ENCODE assay signal across 21 cellular contexts in genomic region chr2:44931177-44931795, GRCh38. TPM values are rescaled to one million over a fixed set of nuclear protein-coding genes. Genes with fewer than 3 reads are reported as not detected.
DNase-seq lines count a peak whose midpoint lies in the region; ATAC-seq and TF ChIP-seq lines count a peak whose summit lies in the region.
"Had no signal": no experiment of that assay in that cellular context is flagged by ENCODE, and none has a peak within 500 bp of the region (broad histone marks: within the 10 kb centered on the region; RNA-seq: fewer than 3 reads in every experiment).

No MANE protein-coding gene starts in this region.

- H4K5ac ChIP-seq in H9 (ENCODE audit: insufficient read length, low read depth, low read length) = no peak overlapping the region

- H3K4me3 Mint-ChIP-seq in H9 (peak overlapping the region in 1 of 2 experiments; percentile 81; a peak in 2 of 5 replicates), endothelial cell (ENCODE audit: unreplicated experiment) (peak overlapping the region; percentile 54), progenitor cell of endocrine pancreas (ENCODE audit: low read depth) (no peak overlapping the region)

- peaks cover 0 to 3% of the 10 kb centered on the region in 2 experiments; a peak in 2 of 5 replicates for H3K9me3 Mint-ChIP-seq in H9
- H3K9me3 Mint-ChIP-seq in endothelial cell (ENCODE audit: unreplicated experiment) = no peaks in the 10 kb centered on the region
- no peaks in the 10 kb centered on the region for H3K9me3 Mint-ChIP-seq in progenitor cell of endocrine pancreas (ENCODE audit: low read depth)

- intact Hi-C loops in esophagus squamous epithelium (cut with DNase I) = no loop called here

- no peak overlapping the region for H3K27ac ChIP-seq in H9 (ENCODE audit: insufficient read length, low read depth, low read length)
- no peak overlapping the region for H3K27ac ChIP-seq in esophagus squamous epithelium

- no peak overlapping the region for H3K14ac ChIP-seq in H9 (ENCODE audit: insufficient read depth, low read length)

- H4K8ac ChIP-seq in H9 (replicated peaks; ENCODE audit: insufficient read length, low read depth, low read length) = no peak overlapping the region

- no peak overlapping the region for H3K4me3 ChIP-seq in esophagus squamous epithelium

- H3K27me3 Mint-ChIP-seq in H9 (ENCODE audit: low read depth) (peaks cover 97% of the 10 kb centered on the region), endothelial cell (ENCODE audit: unreplicated experiment) (peaks cover 30% of the 10 kb centered on the region), progenitor cell of endocrine pancreas (peaks cover 87% of the 10 kb centered on the region)

- no peak overlapping the region for H3K4me2 ChIP-seq in H9 (ENCODE audit: insufficient read depth, insufficient read length, low read length)

- H3K36me3 ChIP-seq in esophagus squamous epithelium = no peaks in the 10 kb centered on the region

- peaks cover 5% of the 10 kb centered on the region for H3K4me1 ChIP-seq in H9 (ENCODE audit: insufficient read depth, low read length)
- H3K4me1 ChIP-seq in esophagus squamous epithelium = peaks cover 14 to 64% (median 22%) of the 10 kb centered on the region in 3 donors

- no peak for TF ChIP-seq CTCF in H9 (conservative IDR thresholded peaks at IDR 0.05)
- TF ChIP-seq CTCF in endothelial cell (IDR thresholded peaks at IDR 0.05; ENCODE audit: unreplicated experiment) = no peak
- TF ChIP-seq CTCF in progenitor cell of endocrine pancreas (IDR thresholded peaks at IDR 0.05; ENCODE audit: unreplicated experiment) = no peak
- TF ChIP-seq CTCF in esophagus squamous epithelium (IDR thresholded peaks at IDR 0.05) = no peak

- H2BK120ac ChIP-seq in H9 (ENCODE audit: low read depth, low read length, poor library complexity, severe bottlenecking) = no peak overlapping the region

- H3K56ac ChIP-seq in H9 (ENCODE audit: insufficient read length, low read depth, low read length) = no peak overlapping the region

- no peak overlapping the region for H3K18ac ChIP-seq in H9 (ENCODE audit: insufficient read length, low read depth, low read length)

- WGBS in H9 (ENCODE audit: extremely low coverage, insufficient read length, low lambda C conversion rate) = no CpG with 5 or more reads among the region's 10 CpGs
- 56 to 63% methylated on average over 4 to 10 of the region's 10 CpGs for WGBS in esophagus squamous epithelium, 2 donors

- H3K23me2 ChIP-seq in H9 (ENCODE audit: insufficient read length, low read depth, low read length, poor library complexity, severe bottlenecking) = peaks cover 39% of the 10 kb centered on the region

- H3K27ac Mint-ChIP-seq in H9 = no peak overlapping the region
- no peak overlapping the region for H3K27ac Mint-ChIP-seq in endothelial cell (ENCODE audit: unreplicated experiment)
- H3K27ac Mint-ChIP-seq in progenitor cell of endocrine pancreas = peak overlapping the region; percentile 13
- H3K27ac Mint-ChIP-seq: CD4-positive, CD25-positive, alpha-beta regulatory T cell had no signal

- H2AK5ac ChIP-seq in H9 (ENCODE audit: insufficient read length, low read length) = no peak overlapping the region

- no peak overlapping the region for H2AFZ ChIP-seq in H9 (ENCODE audit: low read length)

- H4K20me1 ChIP-seq in H9 (ENCODE audit: control insufficient read depth, insufficient read depth, insufficient read length) = no peaks in the 10 kb centered on the region

- H3K23ac ChIP-seq in H9 (ENCODE audit: insufficient read length, low read depth, low read length) = no peak overlapping the region

- DNase-seq in GF-D8 (lab: John Stamatoyannopoulos, UW) (peak; percentile 26), H9 (peak; percentile 32), endothelial cell (ENCODE audit: low spot score) (no peak), progenitor cell of endocrine pancreas (ENCODE audit: low spot score, unreplicated experiment) (no peak), esophagus squamous epithelium (lab: John Stamatoyannopoulos, UW) (no peak), medulla oblongata (ENCODE audit: extremely low spot score) (no peak)
- DNase-seq: AML-193; CD4-positive, CD25-positive, alpha-beta regulatory T cell; DMS79 treated with DMSO at 0.1 percent for 48 hours; IMR-90; NCI-H1417; NCI-H1930; NCI-H2171 treated with DMSO at 0.1 percent for 48 hours; NCI-H510A; NCI-H82 had no signal

- no peak overlapping the region for H2BK12ac ChIP-seq in H9 (ENCODE audit: insufficient read length, low read depth, low read length)

- H2BK20ac ChIP-seq in H9 (ENCODE audit: low read depth, low read length, poor library complexity, severe bottlenecking) = no peak overlapping the region

- H3K4me1 Mint-ChIP-seq in H9 (peaks cover 56 to 68% of the 10 kb centered on the region in 2 experiments), endothelial cell (ENCODE audit: unreplicated experiment) (peaks cover 45% of the 10 kb centered on the region), progenitor cell of endocrine pancreas (ENCODE audit: low read depth) (peaks cover 4% of the 10 kb centered on the region)

- H3K27me3 ChIP-seq in H9 (ENCODE audit: insufficient read depth, low read length) (peaks cover 80% of the 10 kb centered on the region), esophagus squamous epithelium (peaks cover 31 to 100% (median 68%) of the 10 kb centered on the region in 4 donors)

- no peaks in the 10 kb centered on the region for H3K79me1 ChIP-seq in H9 (ENCODE audit: insufficient read depth, low read depth, low read length, poor library complexity, severe bottlenecking)

- no peaks in the 10 kb centered on the region for H3K79me2 ChIP-seq in H9 (ENCODE audit: insufficient read depth, low read length)

- no peaks in the 10 kb centered on the region; a peak in 1 of 7 replicates for H3K36me3 Mint-ChIP-seq in H9 (ENCODE audit: insufficient read depth in 1 of 3, low read depth in 3 of 3)
- H3K36me3 Mint-ChIP-seq in endothelial cell (ENCODE audit: low read depth, unreplicated experiment) = no peaks in the 10 kb centered on the region
- no peaks in the 10 kb centered on the region for H3K36me3 Mint-ChIP-seq in progenitor cell of endocrine pancreas (ENCODE audit: insufficient read depth)
- H3K36me3 Mint-ChIP-seq: CD4-positive, CD25-positive, alpha-beta regulatory T cell had no signal

- H3K4ac ChIP-seq in H9 (ENCODE audit: low read depth, low read length) = no peak overlapping the region

- ATAC-seq in HG02798 (IDR thresholded peaks at IDR 0.05; ENCODE audit: poor library complexity, unreplicated experiment) = no peak
- ATAC-seq: Panc1, Right ventricle myocardium inferior had no signal

- no peak overlapping the region for H3T11ph ChIP-seq in H9 (ENCODE audit: low read length)

- H2BK15ac ChIP-seq in H9 (ENCODE audit: low read depth, low read length) = no peak overlapping the region

- H3K9me3 ChIP-seq in H9 (ENCODE audit: control insufficient read depth, low read depth, low read length) (no peaks in the 10 kb centered on the region), esophagus squamous epithelium (no peaks in the 10 kb centered on the region)

- TF ChIP-seq POLR2A in esophagus squamous epithelium (IDR thresholded peaks at IDR 0.05) = no peak

- H2BK5ac ChIP-seq in H9 (ENCODE audit: insufficient read length, low read length) = no peak overlapping the region

- H3K9ac ChIP-seq in H9 (ENCODE audit: extremely low read depth, insufficient read length, low read length) = no peak overlapping the region

- H4K91ac ChIP-seq in H9 (ENCODE audit: insufficient read length, low read depth, low read length) = no peak overlapping the region

RNA-seq across cellular contexts. Expression of gene SIX3, which starts 10.2 kb away (rescaled TPM):
- total RNA-seq in H9 (2021) (0.35 and 0.55 TPM in 2 replicates), endothelial cell (ENCODE audit: unreplicated experiment) (not detected), progenitor cell of endocrine pancreas (not detected in 2 replicates), esophagus squamous epithelium (not detected)
- total RNA-seq: CD4-positive, CD25-positive, alpha-beta regulatory T cell; H4; HT-29; IMR-90; LHCN-M2; Right ventricle myocardium inferior had no signal

Comparison
In these comparisons a context has a peak if more than half of its experiments do, and no peak if none do; other contexts are left out.
1. DNase-seq: peak in GF-D8 (single experiment) and H9 (single experiment); none in endothelial cell (single experiment), progenitor cell of endocrine pancreas (single experiment), esophagus squamous epithelium (single experiment) and medulla oblongata (single experiment).